Comparison of ENCODE assay signal across 9 cellular contexts in the genomic region with DNA sequence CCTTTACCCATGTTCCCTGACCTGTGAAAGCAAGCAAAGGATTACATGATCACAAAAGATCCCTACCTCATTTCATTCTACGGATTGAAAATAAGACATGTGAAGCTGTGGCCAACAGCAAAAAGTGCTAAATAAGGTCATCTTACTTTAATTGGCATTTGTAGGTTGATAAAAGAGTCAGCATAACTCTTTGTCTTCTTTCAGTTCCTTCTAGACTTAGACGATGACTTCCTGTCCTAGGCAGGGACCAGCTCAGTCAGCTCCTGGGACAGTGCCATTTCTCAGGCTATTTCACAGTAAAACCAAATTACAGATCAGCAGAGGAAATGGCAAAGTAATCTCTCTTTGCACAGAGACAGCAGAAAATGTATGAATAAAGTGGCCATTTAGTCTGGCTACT.
A peak's percentile ranks its signal among the peaks of the same experiment; 100 is the strongest.
DNase-seq lines count a peak whose midpoint lies in the region; ATAC-seq and TF ChIP-seq lines count a peak whose summit lies in the region.
"Had no signal": no experiment of that assay in that cellular context is flagged by ENCODE, and none has a peak within 500 bp of the region (broad histone marks: within the 10 kb centered on the region; RNA-seq: fewer than 3 reads in every experiment).

No MANE protein-coding gene starts in this region.

- no peaks in the 10 kb centered on the region for H3K27me3 ChIP-seq in adrenal gland
- H3K27me3 ChIP-seq in effector memory CD4-positive, alpha-beta T cell (replicated peaks; ENCODE audit: control insufficient read depth, insufficient read depth, low read length, poor library complexity, severe bottlenecking): no peaks in the 10 kb centered on the region

- TF ChIP-seq POLR2A in adrenal gland (IDR thresholded peaks at IDR 0.05): no peak

- peak; percentile 26 to 80 (median 54) for DNase-seq in adrenal gland
- DNase-seq in superior temporal gyrus (ENCODE audit: extremely low spot score): peak; percentile 29
- no peak for DNase-seq in effector memory CD4-positive, alpha-beta T cell
- no peak for DNase-seq in activated T-helper 1 cell treated with anti-CD3 and anti-CD28 coated beads, Interleukin-12 subunit alpha, Interleukin-12 subunit beta, Interleukin-2, Interleukin-4 antibody, amounts not matched to agents 30 ng/mL and 10 ng/mL and 1 ng/mL, durations not matched to agents 14 hours and 24 hours and 36 hours (ENCODE audit: low spot score)
- no peak for DNase-seq in kidney glomerular epithelial cell (lab: John Stamatoyannopoulos, UW)
- DNase-seq: activated CD8-positive, alpha-beta T cell treated with anti-CD3 and anti-CD28 coated beads, Interleukin-2, amount 10 ng/mL, durations not matched to agents 7 days and 5 days had no signal

- no peaks in the 10 kb centered on the region for H3K9me3 Mint-ChIP-seq in activated T-helper 1 cell treated with anti-CD3 and anti-CD28 coated beads, Interleukin-12 subunit alpha, Interleukin-12 subunit beta, Interleukin-2, Interleukin-4 antibody, amounts not matched to agents 30 ng/mL and 10 ng/mL and 1 ng/mL, durations not matched to agents 14 hours and 24 hours and 36 hours

- H3K4me3 Mint-ChIP-seq in activated T-helper 1 cell treated with anti-CD3 and anti-CD28 coated beads, Interleukin-12 subunit alpha, Interleukin-12 subunit beta, Interleukin-2, Interleukin-4 antibody, amounts not matched to agents 30 ng/mL and 10 ng/mL and 1 ng/mL, durations not matched to agents 14 hours and 24 hours and 36 hours: no peak overlapping the region
- H3K4me3 Mint-ChIP-seq: activated CD8-positive, alpha-beta T cell treated with anti-CD3 and anti-CD28 coated beads, Interleukin-2, amount 10 ng/mL, durations not matched to agents 7 days and 5 days had no signal

- TF ChIP-seq CTCF in adrenal gland (IDR thresholded peaks at IDR 0.05): no peak

- H3K36me3 Mint-ChIP-seq in activated T-helper 1 cell treated with anti-CD3 and anti-CD28 coated beads, Interleukin-12 subunit alpha, Interleukin-12 subunit beta, Interleukin-2, Interleukin-4 antibody, amounts not matched to agents 30 ng/mL and 10 ng/mL and 1 ng/mL, durations not matched to agents 14 hours and 24 hours and 36 hours (ENCODE audit: low read depth): no peaks in the 10 kb centered on the region

- no peak overlapping the region for H3K4me3 ChIP-seq in adrenal gland
- H3K4me3 ChIP-seq in effector memory CD4-positive, alpha-beta T cell (ENCODE audit: insufficient read depth, low read depth, low read length, poor library complexity, severe bottlenecking): no peak overlapping the region

- H3K4me1 Mint-ChIP-seq in activated T-helper 1 cell treated with anti-CD3 and anti-CD28 coated beads, Interleukin-12 subunit alpha, Interleukin-12 subunit beta, Interleukin-2, Interleukin-4 antibody, amounts not matched to agents 30 ng/mL and 10 ng/mL and 1 ng/mL, durations not matched to agents 14 hours and 24 hours and 36 hours (ENCODE audit: low read depth): no peaks in the 10 kb centered on the region

- H3K27ac Mint-ChIP-seq in activated T-helper 1 cell treated with anti-CD3 and anti-CD28 coated beads, Interleukin-12 subunit alpha, Interleukin-12 subunit beta, Interleukin-2, Interleukin-4 antibody, amounts not matched to agents 30 ng/mL and 10 ng/mL and 1 ng/mL, durations not matched to agents 14 hours and 24 hours and 36 hours: no peak overlapping the region
- H3K27ac Mint-ChIP-seq: activated CD8-positive, alpha-beta T cell treated with anti-CD3 and anti-CD28 coated beads, Interleukin-2, amount 10 ng/mL, durations not matched to agents 7 days and 5 days had no signal

- intact Hi-C loops in adrenal gland (cut with DNase I): no loop called here
- intact Hi-C loops in activated T-helper 1 cell treated with anti-CD3 and anti-CD28 coated beads, Interleukin-12 subunit alpha, Interleukin-12 subunit beta, Interleukin-2, Interleukin-4 antibody, amounts not matched to agents 30 ng/mL and 10 ng/mL and 1 ng/mL, durations not matched to agents 14 hours and 24 hours and 36 hours (cut with micrococcal nuclease): no loop called here

- H3K36me3 ChIP-seq in adrenal gland (replicated peaks in 1 of 2): no peaks in the 10 kb centered on the region
- no peaks in the 10 kb centered on the region for H3K36me3 ChIP-seq in effector memory CD4-positive, alpha-beta T cell (ENCODE audit: control insufficient read depth, insufficient read depth, low read length)

- H3K27ac ChIP-seq in adrenal gland: peak overlapping the region in 1 of 5 donors; percentile 7
- no peak overlapping the region for H3K27ac ChIP-seq in effector memory CD4-positive, alpha-beta T cell (ENCODE audit: insufficient read depth, low read length, poor library complexity, severe bottlenecking)
- H3K27ac ChIP-seq: epithelial cell of prostate had no signal

- WGBS in adrenal gland, 4 donors: 34 to 50% (median 40%) methylated on average over 2 of the region's 2 CpGs

- ATAC-seq in GM19452 (IDR thresholded peaks at IDR 0.05; ENCODE audit: unreplicated experiment) (peak; percentile 90), HG03095 (IDR thresholded peaks at IDR 0.05; ENCODE audit: unreplicated experiment) (peak; percentile 93)
- ATAC-seq: activated CD8-positive, alpha-beta T cell treated with anti-CD3 and anti-CD28 coated beads, Interleukin-2, amount 10 ng/mL, durations not matched to agents 7 days and 5 days had no signal

- H3K9me3 ChIP-seq in adrenal gland (replicated peaks in 1 of 3): no peaks in the 10 kb centered on the region
- no peaks in the 10 kb centered on the region for H3K9me3 ChIP-seq in effector memory CD4-positive, alpha-beta T cell (ENCODE audit: control insufficient read depth, low read length)

- no peaks in the 10 kb centered on the region for H3K27me3 Mint-ChIP-seq in activated T-helper 1 cell treated with anti-CD3 and anti-CD28 coated beads, Interleukin-12 subunit alpha, Interleukin-12 subunit beta, Interleukin-2, Interleukin-4 antibody, amounts not matched to agents 30 ng/mL and 10 ng/mL and 1 ng/mL, durations not matched to agents 14 hours and 24 hours and 36 hours (ENCODE audit: insufficient read depth)

- no peaks in the 10 kb centered on the region for H3K4me1 ChIP-seq in adrenal gland (replicated peaks in 1 of 2)
- H3K4me1 ChIP-seq in effector memory CD4-positive, alpha-beta T cell (ENCODE audit: control insufficient read depth, insufficient read depth, low read length, poor library complexity, severe bottlenecking): no peaks in the 10 kb centered on the region

Comparison
In these comparisons a context has a peak if more than half of its experiments do, and no peak if none do; other contexts are left out.
1. DNase-seq: peak in adrenal gland (7 of 7) and superior temporal gyrus (single experiment); none in effector memory CD4-positive, alpha-beta T cell (0 of 3), activated T-helper 1 cell treated with anti-CD3 and anti-CD28 coated beads, Interleukin-12 subunit alpha, Interleukin-12 subunit beta, Interleukin-2, Interleukin-4 antibody, amounts not matched to agents 30 ng/mL and 10 ng/mL and 1 ng/mL, durations not matched to agents 14 hours and 24 hours and 36 hours (single experiment) and kidney glomerular epithelial cell (single experiment).